Comparison of ENCODE assay signal across 29 cellular contexts in the genomic region with DNA sequence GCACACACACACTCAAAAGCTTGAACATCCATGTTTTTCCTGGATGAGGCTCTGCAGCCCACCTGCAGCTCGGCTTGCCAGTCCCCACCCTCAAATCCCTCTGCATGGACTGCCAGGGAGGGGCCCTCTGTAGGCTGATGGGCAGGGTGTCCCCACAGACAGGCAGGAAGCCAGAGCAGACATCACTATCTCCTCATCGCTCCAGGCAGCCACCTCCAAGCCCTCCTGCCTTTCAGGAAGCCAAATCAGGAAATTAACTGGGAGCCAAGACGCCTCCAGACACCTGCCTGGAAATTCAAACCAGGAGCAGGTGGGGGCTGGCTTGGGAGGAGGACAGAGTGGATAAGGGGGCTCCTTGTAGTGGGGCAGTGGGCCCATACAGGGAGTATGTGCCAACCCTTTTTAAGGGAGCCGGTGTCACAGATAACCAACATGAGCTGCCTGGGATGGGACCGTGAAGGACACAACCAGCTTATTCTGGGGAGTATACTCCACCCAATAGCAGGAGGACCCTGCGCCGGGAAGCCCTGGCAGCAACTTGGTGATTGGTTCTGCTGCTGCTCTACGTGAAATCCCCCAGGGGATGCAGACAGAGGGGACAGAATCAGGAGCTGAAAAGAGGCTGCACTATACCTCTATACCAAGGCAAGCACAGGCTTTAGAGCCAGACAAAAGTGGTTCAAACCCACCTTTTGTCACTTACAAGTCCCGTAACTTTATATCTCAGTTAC.
"Had no signal": no experiment of that assay in that cellular context is flagged by ENCODE, and none has a peak within 500 bp of the region (broad histone marks: within the 10 kb centered on the region; RNA-seq: fewer than 3 reads in every experiment).

No MANE protein-coding gene starts in this region.

- H3K36me3 ChIP-seq: ascending aorta, cardiac muscle cell, gastroesophageal sphincter, neural progenitor cell, ovary, prostate gland, sigmoid colon, uterus had no signal

- DNase-seq: activated CD4-positive, alpha-beta memory T cell treated with anti-CD3 and anti-CD28 coated beads for 36 hours; activated CD4-positive, alpha-beta T cell treated with anti-CD3 and anti-CD28 coated beads, Interleukin-2, amount 10 ng/mL, durations not matched to agents 24 days and 14 days; activated CD8-positive, alpha-beta memory T cell treated with anti-CD3 and anti-CD28 coated beads, Interleukin-2, amount 50 U/mL, for 48 hours; activated gamma-delta T cell; activated naive CD4-positive, alpha-beta T cell treated with anti-CD3 and anti-CD28 coated beads, Interleukin-2, amount 10 ng/mL, durations not matched to agents 7 days and 5 days; activated naive CD8-positive, alpha-beta T cell treated with anti-CD3 and anti-CD28 coated beads, Interleukin-2, amount 10 ng/mL, durations not matched to agents 7 days and 5 days; activated T-cell treated with anti-CD3 and anti-CD28 coated beads, Interleukin-2, amount 50 U/mL, for 24 hours; cortex of kidney; effector memory CD8-positive, alpha-beta T cell; erythroblast; hippocampal formation; kidney; left colon; midbrain; naive thymus-derived CD4-positive, alpha-beta T cell; ovary; sigmoid colon; small intestine; stimulated activated CD4-positive, alpha-beta T cell treated with anti-CD3 and anti-CD28 coated beads, Interleukin-4, amount 100 ng/mL, for 4 hours; stimulated activated CD8-positive, alpha-beta memory T cell treated with anti-CD3 and anti-CD28 coated beads, Interleukin-4, amount 100 ng/mL, for 48 hours; stimulated activated naive CD8-positive, alpha-beta T cell treated with anti-CD3 and anti-CD28 coated beads, Interleukin-15, amount 100 ng/mL, for 72 hours; T-helper 9 cell; uterus had no signal

- H3K4me3 ChIP-seq: ascending aorta, cardiac muscle cell, gastroesophageal sphincter, neural progenitor cell, ovary, prostate gland, sigmoid colon, uterus had no signal

- H3K27me3 ChIP-seq: ascending aorta, cardiac muscle cell, ovary, sigmoid colon, uterus had no signal

- ATAC-seq: effector memory CD8-positive, alpha-beta T cell; gastroesophageal sphincter; left colon; naive thymus-derived CD4-positive, alpha-beta T cell; stimulated activated memory B cell treated with anti-CD40 and anti-IgM and Interleukin-4, amounts not matched to agents 10 μg/mL and 1 μg/mL and 100 μg/mL, for 72 hours; stimulated activated naive CD8-positive, alpha-beta T cell treated with anti-CD3 and anti-CD28 coated beads, Interleukin-15, amount 100 ng/mL, for 72 hours had no signal
